ENCODE assay signal across 17 cellular contexts in the genomic region with DNA sequence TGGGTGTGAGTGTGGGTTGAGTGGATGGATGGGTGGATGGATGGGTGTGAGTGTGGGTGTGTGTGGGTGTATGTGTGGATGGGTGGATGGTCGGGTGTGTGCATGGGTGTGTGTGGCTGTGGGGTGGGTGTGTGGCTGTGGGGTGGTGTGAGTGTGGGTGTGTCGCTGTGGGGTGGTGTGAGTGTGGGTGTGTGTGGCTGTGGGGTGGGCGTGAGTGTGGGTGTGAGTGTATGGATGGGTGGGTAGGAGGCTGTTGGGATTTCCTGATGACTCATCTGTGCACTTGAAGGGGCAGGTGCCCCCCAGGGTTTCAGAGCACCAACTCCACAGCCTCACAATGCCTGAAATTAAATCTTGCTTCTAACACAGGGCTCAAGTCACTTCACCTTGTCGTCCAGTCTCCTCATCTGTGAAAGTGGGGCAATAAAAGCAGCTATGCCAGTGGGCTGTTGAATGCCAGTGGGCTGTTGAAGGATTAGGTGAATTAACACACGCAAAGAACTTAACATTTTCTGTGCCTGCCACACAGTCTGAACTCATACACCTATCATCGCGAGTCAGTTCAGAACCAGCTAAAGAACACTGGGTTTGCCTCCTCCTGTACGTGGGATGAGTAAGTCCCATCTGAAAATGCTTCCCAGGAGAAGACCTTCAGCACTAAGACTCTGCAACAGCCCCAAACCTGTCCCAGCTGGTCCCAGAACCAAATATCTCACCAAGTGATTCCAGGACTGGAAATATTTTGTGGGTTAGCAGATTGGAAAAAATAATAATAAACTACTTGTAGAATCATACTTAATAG. TPM values are rescaled to one million over a fixed set of nuclear protein-coding genes. Genes with fewer than 3 reads are reported as not detected.
A peak's percentile ranks its signal among the peaks of the same experiment; 100 is the strongest.
DNase-seq lines count a peak whose midpoint lies in the region; ATAC-seq and TF ChIP-seq lines count a peak whose summit lies in the region.
"Had no signal": no experiment of that assay in that cellular context is flagged by ENCODE, and none has a peak within 500 bp of the region (broad histone marks: within the 10 kb centered on the region; RNA-seq: fewer than 3 reads in every experiment).

No MANE protein-coding gene starts in this region.

- CTCF ChIA-PET in activated CD4-positive, alpha-beta memory T cell treated with anti-CD3 and anti-CD28 coated beads, Interleukin-2, amount 10 ng/mL, durations not matched to agents 7 days and 5 days (lab: Charles Lee), result no interaction called here

- ATAC-seq in foreskin keratinocyte, result peak; percentile 79
- ATAC-seq in stimulated activated naive CD8-positive, alpha-beta T cell treated with anti-CD3 and anti-CD28 coated beads, Interleukin-15, amount 100 ng/mL, for 72 hours, result peak; percentile 57
- ATAC-seq in GM19463 (IDR thresholded peaks at IDR 0.05; ENCODE audit: unreplicated experiment), result no peak

- TF ChIP-seq CTCF in foreskin keratinocyte (conservative IDR thresholded peaks at IDR 0.05), result no peak

- no peaks in the 10 kb centered on the region for H3K9me3 Mint-ChIP-seq in activated naive CD4-positive, alpha-beta T cell treated with anti-CD3 and anti-CD28 coated beads, Interleukin-2, amount 50 U/mL, for 24 hours
- H3K9me3 Mint-ChIP-seq in activated CD4-positive, alpha-beta memory T cell treated with anti-CD3 and anti-CD28 coated beads, Interleukin-2, amount 10 ng/mL, durations not matched to agents 7 days and 5 days, result no peaks in the 10 kb centered on the region
- peaks cover 0 to 8% of the 10 kb centered on the region in 2 donors for H3K9me3 Mint-ChIP-seq in stimulated activated naive CD8-positive, alpha-beta T cell treated with anti-CD3 and anti-CD28 coated beads, Interleukin-15, amount 100 ng/mL, for 72 hours

- no peak overlapping the region for H3K4me3 Mint-ChIP-seq in activated naive CD4-positive, alpha-beta T cell treated with anti-CD3 and anti-CD28 coated beads, Interleukin-2, amount 50 U/mL, for 24 hours
- H3K4me3 Mint-ChIP-seq in activated CD4-positive, alpha-beta memory T cell treated with anti-CD3 and anti-CD28 coated beads, Interleukin-2, amount 10 ng/mL, durations not matched to agents 7 days and 5 days, result no peak overlapping the region
- H3K4me3 Mint-ChIP-seq in stimulated activated naive CD8-positive, alpha-beta T cell treated with anti-CD3 and anti-CD28 coated beads, Interleukin-15, amount 100 ng/mL, for 72 hours, result no peak overlapping the region

- no peaks in the 10 kb centered on the region for H3K4me1 ChIP-seq in foreskin keratinocyte
- H3K4me1 ChIP-seq: right atrium auricular region had no signal

- POLR2A ChIA-PET in activated CD4-positive, alpha-beta memory T cell treated with anti-CD3 and anti-CD28 coated beads, Interleukin-2, amount 10 ng/mL, durations not matched to agents 7 days and 5 days (lab: Charles Lee), result no interaction called here

- no peaks in the 10 kb centered on the region for H3K27me3 Mint-ChIP-seq in activated naive CD4-positive, alpha-beta T cell treated with anti-CD3 and anti-CD28 coated beads, Interleukin-2, amount 50 U/mL, for 24 hours
- H3K27me3 Mint-ChIP-seq in activated CD4-positive, alpha-beta memory T cell treated with anti-CD3 and anti-CD28 coated beads, Interleukin-2, amount 10 ng/mL, durations not matched to agents 7 days and 5 days, result no peaks in the 10 kb centered on the region
- no peaks in the 10 kb centered on the region for H3K27me3 Mint-ChIP-seq in stimulated activated naive CD8-positive, alpha-beta T cell treated with anti-CD3 and anti-CD28 coated beads, Interleukin-15, amount 100 ng/mL, for 72 hours

- H3K36me3 Mint-ChIP-seq in activated naive CD4-positive, alpha-beta T cell treated with anti-CD3 and anti-CD28 coated beads, Interleukin-2, amount 50 U/mL, for 24 hours, result peaks cover 24% of the 10 kb centered on the region
- peaks cover 49% of the 10 kb centered on the region for H3K36me3 Mint-ChIP-seq in activated CD4-positive, alpha-beta memory T cell treated with anti-CD3 and anti-CD28 coated beads, Interleukin-2, amount 10 ng/mL, durations not matched to agents 7 days and 5 days (ENCODE audit: low read depth)

- H3K27me3 ChIP-seq in foreskin keratinocyte, result no peaks in the 10 kb centered on the region
- H3K27me3 ChIP-seq: right atrium auricular region had no signal

- H3K4me1 Mint-ChIP-seq in activated naive CD4-positive, alpha-beta T cell treated with anti-CD3 and anti-CD28 coated beads, Interleukin-2, amount 50 U/mL, for 24 hours, result peaks cover 64% of the 10 kb centered on the region
- peaks cover 20% of the 10 kb centered on the region for H3K4me1 Mint-ChIP-seq in activated CD4-positive, alpha-beta memory T cell treated with anti-CD3 and anti-CD28 coated beads, Interleukin-2, amount 10 ng/mL, durations not matched to agents 7 days and 5 days
- H3K4me1 Mint-ChIP-seq in stimulated activated naive CD8-positive, alpha-beta T cell treated with anti-CD3 and anti-CD28 coated beads, Interleukin-15, amount 100 ng/mL, for 72 hours, result peaks cover 64% of the 10 kb centered on the region

- DNase-seq in activated naive CD4-positive, alpha-beta T cell (lab: John Stamatoyannopoulos, UW), result no peak
- no peak for DNase-seq in activated CD4-positive, alpha-beta memory T cell treated with anti-CD3 and anti-CD28 coated beads, Interleukin-2, amount 10 ng/mL, durations not matched to agents 7 days and 5 days
- DNase-seq in foreskin keratinocyte (peak; percentile 35 to 62), posterior vena cava (ENCODE audit: low spot score) (no peak), NCI-H526 (lab: John Stamatoyannopoulos, UW) (no peak)
- no peak for DNase-seq in stimulated activated naive CD8-positive, alpha-beta T cell treated with anti-CD3 and anti-CD28 coated beads, Interleukin-15, amount 100 ng/mL, for 72 hours
- DNase-seq: central memory CD4-positive, alpha-beta T cell; effector memory CD4-positive, alpha-beta T cell; GF-D8; midbrain; NCI-H1048; NCI-H2081 treated with DMSO at 0.1 percent for 48 hours; NCI-H69 had no signal

- intact Hi-C loops in posterior vena cava (cut with DNase I), result no loop called here

- H3K27ac Mint-ChIP-seq in activated naive CD4-positive, alpha-beta T cell treated with anti-CD3 and anti-CD28 coated beads, Interleukin-2, amount 50 U/mL, for 24 hours, result peak overlapping the region; percentile 80
- peak overlapping the region; percentile 19 for H3K27ac Mint-ChIP-seq in activated CD4-positive, alpha-beta memory T cell treated with anti-CD3 and anti-CD28 coated beads, Interleukin-2, amount 10 ng/mL, durations not matched to agents 7 days and 5 days
- H3K27ac Mint-ChIP-seq in stimulated activated naive CD8-positive, alpha-beta T cell treated with anti-CD3 and anti-CD28 coated beads, Interleukin-15, amount 100 ng/mL, for 72 hours, result peak overlapping the region; percentile 46 to 88

- H3K27ac ChIP-seq in foreskin keratinocyte, result no peak overlapping the region
- H3K27ac ChIP-seq: KMS-11, right atrium auricular region had no signal

RNA-seq across cellular contexts. Expression of gene SFMBT2, which starts 32.0 kb away (rescaled TPM):
- 10 to 100 TPM; 25.8 to 27.0 TPM for total RNA-seq in activated CD4-positive, alpha-beta memory T cell treated with anti-CD3 and anti-CD28 coated beads, Interleukin-2, amount 10 ng/mL, durations not matched to agents 7 days and 5 days
- total RNA-seq in foreskin keratinocyte (1.2 and 1.4 TPM in 2 replicates), posterior vena cava (10 to 100 TPM in 1 of 2 donors, 1 to 10 TPM in 1; 8.9 to 12.4 TPM)
- 0.20 and 0.27 TPM in 2 replicates for polyA plus RNA-seq in foreskin keratinocyte

Comparison
In these comparisons a context has a peak if more than half of its experiments do, and no peak if none do; other contexts are left out.
1. H3K27ac Mint-ChIP-seq: peak in every context shown above with its lines; median percentile 80 in activated naive CD4-positive, alpha-beta T cell treated with anti-CD3 and anti-CD28 coated beads, Interleukin-2, amount 50 U/mL, for 24 hours; 67 in stimulated activated naive CD8-positive, alpha-beta T cell treated with anti-CD3 and anti-CD28 coated beads, Interleukin-15, amount 100 ng/mL, for 72 hours; 19 in activated CD4-positive, alpha-beta memory T cell treated with anti-CD3 and anti-CD28 coated beads, Interleukin-2, amount 10 ng/mL, durations not matched to agents 7 days and 5 days.
2. DNase-seq: peak in foreskin keratinocyte (2 of 2); none in activated naive CD4-positive, alpha-beta T cell (0 of 4), activated CD4-positive, alpha-beta memory T cell treated with anti-CD3 and anti-CD28 coated beads, Interleukin-2, amount 10 ng/mL, durations not matched to agents 7 days and 5 days (single experiment), stimulated activated naive CD8-positive, alpha-beta T cell treated with anti-CD3 and anti-CD28 coated beads, Interleukin-15, amount 100 ng/mL, for 72 hours (0 of 2), posterior vena cava (single experiment) and NCI-H526 (0 of 2).